Comparison of ENCODE assay signal across 1 cellular context in the genomic region with DNA sequence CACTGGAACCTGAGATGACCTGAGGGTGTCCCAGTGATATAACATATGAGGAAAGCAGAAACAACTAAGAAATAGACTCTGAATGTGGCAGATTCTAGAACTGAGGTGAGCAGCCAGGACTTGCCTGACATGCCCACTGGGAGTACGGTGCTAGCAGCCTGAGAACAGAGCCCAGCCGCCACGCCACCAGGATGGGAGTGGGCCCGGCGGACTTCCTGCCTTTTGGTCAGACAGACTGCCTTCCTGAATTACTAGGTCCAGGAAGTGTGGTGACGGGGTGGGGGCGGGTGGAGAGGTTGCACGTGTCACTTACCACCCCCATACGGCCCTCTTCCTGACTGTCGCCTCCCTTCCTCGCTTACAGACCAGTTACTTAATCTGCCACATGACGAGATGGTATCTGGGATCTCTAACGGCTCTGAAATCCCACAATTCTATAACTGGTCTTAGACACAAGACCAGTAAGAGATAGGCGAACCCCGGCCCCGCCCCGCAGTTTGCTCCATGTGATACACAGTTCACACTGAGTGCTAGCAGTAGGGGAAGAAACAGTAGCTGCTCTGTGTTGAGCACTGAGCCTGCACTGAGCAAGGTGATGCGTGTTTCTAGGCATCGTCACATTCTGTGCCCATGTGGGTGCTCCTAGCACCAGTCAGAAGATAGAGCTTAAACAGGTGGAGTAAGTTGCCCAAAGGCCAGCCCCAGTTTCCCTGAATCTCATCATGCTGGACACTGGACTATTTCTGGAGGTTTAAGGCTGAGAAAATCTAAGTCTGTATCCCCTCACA.
TF ChIP-seq lines count a peak whose summit lies in the region.

No MANE protein-coding gene starts in this region.

TF ChIP-seq in K562, 482 proteins besides CTCF, POLR2A, EP300 and RAD21 (continued from another document and continues in another):
- TF ChIP-seq YY1 (IDR thresholded peaks at IDR 0.05; ENCODE audit: borderline replicate concordance in 1 of 3, control insufficient read depth in 1 of 3, extremely low read depth in 1 of 3, insufficient read depth in 3 of 3, insufficient read length in 1 of 3, insufficient replicate concordance in 2 of 3, low read depth in 1 of 3, low read length in 2 of 3) = peak in 2 of 3 experiments; percentile 60 to 63
- no peak for TF ChIP-seq ZNF174 (CRISPR knock-in tag; IDR thresholded peaks at IDR 0.05)
- TF ChIP-seq, protein P1, sequence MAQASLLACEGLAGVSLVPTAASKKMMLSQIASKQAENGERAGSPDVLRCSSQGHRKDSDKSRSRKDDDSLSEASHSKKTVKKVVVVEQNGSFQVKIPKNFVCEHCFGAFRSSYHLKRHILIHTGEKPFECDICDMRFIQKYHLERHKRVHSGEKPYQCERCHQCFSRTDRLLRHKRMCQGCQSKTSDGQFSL (CRISPR knock-in tag; IDR thresholded peaks at IDR 0.05) = no peak
- TF ChIP-seq, protein P1 (tag; IDR thresholded peaks at IDR 0.05) = peak in 1 of 2 experiments; percentile 61; a peak in 1 of 4 replicates
- TF ChIP-seq, protein P2, sequence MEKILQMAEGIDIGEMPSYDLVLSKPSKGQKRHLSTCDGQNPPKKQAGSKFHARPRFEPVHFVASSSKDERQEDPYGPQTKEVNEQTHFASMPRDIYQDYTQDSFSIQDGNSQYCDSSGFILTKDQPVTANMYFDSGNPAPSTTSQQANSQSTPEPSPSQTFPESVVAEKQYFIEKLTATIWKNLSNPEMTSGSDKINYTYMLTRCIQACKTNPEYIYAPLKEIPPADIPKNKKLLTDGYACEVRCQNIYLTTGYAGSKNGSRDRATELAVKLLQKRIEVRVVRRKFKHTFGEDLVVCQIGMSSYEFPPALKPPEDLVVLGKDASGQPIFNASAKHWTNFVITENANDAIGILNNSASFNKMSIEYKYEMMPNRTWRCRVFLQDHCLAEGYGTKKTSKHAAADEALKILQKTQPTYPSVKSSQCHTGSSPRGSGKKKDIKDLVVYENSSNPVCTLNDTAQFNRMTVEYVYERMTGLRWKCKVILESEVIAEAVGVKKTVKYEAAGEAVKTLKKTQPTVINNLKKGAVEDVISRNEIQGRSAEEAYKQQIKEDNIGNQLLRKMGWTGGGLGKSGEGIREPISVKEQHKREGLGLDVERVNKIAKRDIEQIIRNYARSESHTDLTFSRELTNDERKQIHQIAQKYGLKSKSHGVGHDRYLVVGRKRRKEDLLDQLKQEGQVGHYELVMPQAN (IDR thresholded peaks at IDR 0.05; ENCODE audit: borderline replicate concordance) = no peak
- TF ChIP-seq ZC3H4 (CRISPR knock-in tag; IDR thresholded peaks at IDR 0.05; ENCODE audit: borderline replicate concordance) = no peak
- peak; percentile 43; the same call in 1 of the 2 replicates for TF ChIP-seq KLF6 (CRISPR knock-in tag; IDR thresholded peaks at IDR 0.05; ENCODE audit: borderline replicate concordance)
- TF ChIP-seq, protein P3, sequence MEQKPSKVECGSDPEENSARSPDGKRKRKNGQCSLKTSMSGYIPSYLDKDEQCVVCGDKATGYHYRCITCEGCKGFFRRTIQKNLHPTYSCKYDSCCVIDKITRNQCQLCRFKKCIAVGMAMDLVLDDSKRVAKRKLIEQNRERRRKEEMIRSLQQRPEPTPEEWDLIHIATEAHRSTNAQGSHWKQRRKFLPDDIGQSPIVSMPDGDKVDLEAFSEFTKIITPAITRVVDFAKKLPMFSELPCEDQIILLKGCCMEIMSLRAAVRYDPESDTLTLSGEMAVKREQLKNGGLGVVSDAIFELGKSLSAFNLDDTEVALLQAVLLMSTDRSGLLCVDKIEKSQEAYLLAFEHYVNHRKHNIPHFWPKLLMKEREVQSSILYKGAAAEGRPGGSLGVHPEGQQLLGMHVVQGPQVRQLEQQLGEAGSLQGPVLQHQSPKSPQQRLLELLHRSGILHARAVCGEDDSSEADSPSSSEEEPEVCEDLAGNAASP (IDR thresholded peaks at IDR 0.05) = peak; percentile 70
- no peak for TF ChIP-seq SRSF9 (IDR thresholded peaks at IDR 0.05; ENCODE audit: borderline replicate concordance, low read depth, low read length)
- TF ChIP-seq CEBPG (CRISPR knock-in tag; IDR thresholded peaks at IDR 0.05) = no peak; the same call in none of the 2 replicates
- TF ChIP-seq CEBPG (tag; conservative IDR thresholded peaks at IDR 0.05 in 1 of 2, IDR thresholded peaks at IDR 0.05 in 1 of 2) = peak; percentile 71 to 80; a peak in 3 of 4 replicates
- TF ChIP-seq BHLHE40 (IDR thresholded peaks at IDR 0.05; ENCODE audit: low read length) = peak; percentile 100
- no peak for TF ChIP-seq HMG20A (CRISPR knock-in tag; conservative IDR thresholded peaks at IDR 0.05)
- TF ChIP-seq SMARCC2 (IDR thresholded peaks at IDR 0.05; ENCODE audit: low read depth) = 0 out of 2 replicates have a peak, but pooled peaks have one; percentile 15
- peak; percentile 95 for TF ChIP-seq LEF1 (IDR thresholded peaks at IDR 0.05)
- TF ChIP-seq, protein P4, sequence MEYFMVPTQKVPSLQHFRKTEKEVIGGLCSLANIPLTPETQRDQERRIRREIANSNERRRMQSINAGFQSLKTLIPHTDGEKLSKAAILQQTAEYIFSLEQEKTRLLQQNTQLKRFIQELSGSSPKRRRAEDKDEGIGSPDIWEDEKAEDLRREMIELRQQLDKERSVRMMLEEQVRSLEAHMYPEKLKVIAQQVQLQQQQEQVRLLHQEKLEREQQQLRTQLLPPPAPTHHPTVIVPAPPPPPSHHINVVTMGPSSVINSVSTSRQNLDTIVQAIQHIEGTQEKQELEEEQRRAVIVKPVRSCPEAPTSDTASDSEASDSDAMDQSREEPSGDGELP (CRISPR knock-in tag; IDR thresholded peaks at IDR 0.05; ENCODE audit: borderline replicate concordance) = peak; percentile 93
- TF ChIP-seq, protein P5, sequence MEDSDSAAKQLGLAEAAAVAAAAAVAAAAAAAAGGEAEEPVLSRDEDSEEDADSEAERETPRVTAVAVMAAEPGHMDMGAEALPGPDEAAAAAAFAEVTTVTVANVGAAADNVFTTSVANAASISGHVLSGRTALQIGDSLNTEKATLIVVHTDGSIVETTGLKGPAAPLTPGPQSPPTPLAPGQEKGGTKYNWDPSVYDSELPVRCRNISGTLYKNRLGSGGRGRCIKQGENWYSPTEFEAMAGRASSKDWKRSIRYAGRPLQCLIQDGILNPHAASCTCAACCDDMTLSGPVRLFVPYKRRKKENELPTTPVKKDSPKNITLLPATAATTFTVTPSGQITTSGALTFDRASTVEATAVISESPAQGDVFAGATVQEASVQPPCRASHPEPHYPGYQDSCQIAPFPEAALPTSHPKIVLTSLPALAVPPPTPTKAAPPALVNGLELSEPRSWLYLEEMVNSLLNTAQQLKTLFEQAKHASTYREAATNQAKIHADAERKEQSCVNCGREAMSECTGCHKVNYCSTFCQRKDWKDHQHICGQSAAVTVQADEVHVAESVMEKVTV (CRISPR knock-in tag; IDR thresholded peaks at IDR 0.05) = no peak
- TF ChIP-seq, protein P6, sequence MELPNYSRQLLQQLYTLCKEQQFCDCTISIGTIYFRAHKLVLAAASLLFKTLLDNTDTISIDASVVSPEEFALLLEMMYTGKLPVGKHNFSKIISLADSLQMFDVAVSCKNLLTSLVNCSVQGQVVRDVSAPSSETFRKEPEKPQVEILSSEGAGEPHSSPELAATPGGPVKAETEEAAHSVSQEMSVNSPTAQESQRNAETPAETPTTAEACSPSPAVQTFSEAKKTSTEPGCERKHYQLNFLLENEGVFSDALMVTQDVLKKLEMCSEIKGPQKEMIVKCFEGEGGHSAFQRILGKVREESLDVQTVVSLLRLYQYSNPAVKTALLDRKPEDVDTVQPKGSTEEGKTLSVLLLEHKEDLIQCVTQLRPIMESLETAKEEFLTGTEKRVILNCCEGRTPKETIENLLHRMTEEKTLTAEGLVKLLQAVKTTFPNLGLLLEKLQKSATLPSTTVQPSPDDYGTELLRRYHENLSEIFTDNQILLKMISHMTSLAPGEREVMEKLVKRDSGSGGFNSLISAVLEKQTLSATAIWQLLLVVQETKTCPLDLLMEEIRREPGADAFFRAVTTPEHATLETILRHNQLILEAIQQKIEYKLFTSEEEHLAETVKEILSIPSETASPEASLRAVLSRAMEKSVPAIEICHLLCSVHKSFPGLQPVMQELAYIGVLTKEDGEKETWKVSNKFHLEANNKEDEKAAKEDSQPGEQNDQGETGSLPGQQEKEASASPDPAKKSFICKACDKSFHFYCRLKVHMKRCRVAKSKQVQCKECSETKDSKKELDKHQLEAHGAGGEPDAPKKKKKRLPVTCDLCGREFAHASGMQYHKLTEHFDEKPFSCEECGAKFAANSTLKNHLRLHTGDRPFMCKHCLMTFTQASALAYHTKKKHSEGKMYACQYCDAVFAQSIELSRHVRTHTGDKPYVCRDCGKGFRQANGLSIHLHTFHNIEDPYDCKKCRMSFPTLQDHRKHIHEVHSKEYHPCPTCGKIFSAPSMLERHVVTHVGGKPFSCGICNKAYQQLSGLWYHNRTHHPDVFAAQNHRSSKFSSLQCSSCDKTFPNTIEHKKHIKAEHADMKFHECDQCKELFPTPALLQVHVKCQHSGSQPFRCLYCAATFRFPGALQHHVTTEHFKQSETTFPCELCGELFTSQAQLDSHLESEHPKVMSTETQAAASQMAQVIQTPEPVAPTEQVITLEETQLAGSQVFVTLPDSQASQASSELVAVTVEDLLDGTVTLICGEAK (IDR thresholded peaks at IDR 0.05) = peak; percentile 76
- TF ChIP-seq, protein P6 (CRISPR knock-in tag; IDR thresholded peaks at IDR 0.05) = no peak
- TF ChIP-seq, protein P7, sequence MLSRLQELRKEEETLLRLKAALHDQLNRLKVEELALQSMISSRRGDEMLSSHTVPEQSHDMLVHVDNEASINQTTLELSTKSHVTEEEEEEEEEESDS (CRISPR knock-in tag; IDR thresholded peaks at IDR 0.05) = no peak
- TF ChIP-seq, protein P8, sequence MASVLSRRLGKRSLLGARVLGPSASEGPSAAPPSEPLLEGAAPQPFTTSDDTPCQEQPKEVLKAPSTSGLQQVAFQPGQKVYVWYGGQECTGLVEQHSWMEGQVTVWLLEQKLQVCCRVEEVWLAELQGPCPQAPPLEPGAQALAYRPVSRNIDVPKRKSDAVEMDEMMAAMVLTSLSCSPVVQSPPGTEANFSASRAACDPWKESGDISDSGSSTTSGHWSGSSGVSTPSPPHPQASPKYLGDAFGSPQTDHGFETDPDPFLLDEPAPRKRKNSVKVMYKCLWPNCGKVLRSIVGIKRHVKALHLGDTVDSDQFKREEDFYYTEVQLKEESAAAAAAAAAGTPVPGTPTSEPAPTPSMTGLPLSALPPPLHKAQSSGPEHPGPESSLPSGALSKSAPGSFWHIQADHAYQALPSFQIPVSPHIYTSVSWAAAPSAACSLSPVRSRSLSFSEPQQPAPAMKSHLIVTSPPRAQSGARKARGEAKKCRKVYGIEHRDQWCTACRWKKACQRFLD (CRISPR knock-in tag; IDR thresholded peaks at IDR 0.05) = peak; percentile 95; the same call in 1 of the 2 replicates
- no peak for TF ChIP-seq SLC30A9 (CRISPR knock-in tag; IDR thresholded peaks at IDR 0.05)
- TF ChIP-seq ZFP1 (CRISPR knock-in tag; IDR thresholded peaks at IDR 0.05) = no peak
- no peak for TF ChIP-seq SNIP1 (IDR thresholded peaks at IDR 0.05; ENCODE audit: low read depth)
- TF ChIP-seq, protein P9, sequence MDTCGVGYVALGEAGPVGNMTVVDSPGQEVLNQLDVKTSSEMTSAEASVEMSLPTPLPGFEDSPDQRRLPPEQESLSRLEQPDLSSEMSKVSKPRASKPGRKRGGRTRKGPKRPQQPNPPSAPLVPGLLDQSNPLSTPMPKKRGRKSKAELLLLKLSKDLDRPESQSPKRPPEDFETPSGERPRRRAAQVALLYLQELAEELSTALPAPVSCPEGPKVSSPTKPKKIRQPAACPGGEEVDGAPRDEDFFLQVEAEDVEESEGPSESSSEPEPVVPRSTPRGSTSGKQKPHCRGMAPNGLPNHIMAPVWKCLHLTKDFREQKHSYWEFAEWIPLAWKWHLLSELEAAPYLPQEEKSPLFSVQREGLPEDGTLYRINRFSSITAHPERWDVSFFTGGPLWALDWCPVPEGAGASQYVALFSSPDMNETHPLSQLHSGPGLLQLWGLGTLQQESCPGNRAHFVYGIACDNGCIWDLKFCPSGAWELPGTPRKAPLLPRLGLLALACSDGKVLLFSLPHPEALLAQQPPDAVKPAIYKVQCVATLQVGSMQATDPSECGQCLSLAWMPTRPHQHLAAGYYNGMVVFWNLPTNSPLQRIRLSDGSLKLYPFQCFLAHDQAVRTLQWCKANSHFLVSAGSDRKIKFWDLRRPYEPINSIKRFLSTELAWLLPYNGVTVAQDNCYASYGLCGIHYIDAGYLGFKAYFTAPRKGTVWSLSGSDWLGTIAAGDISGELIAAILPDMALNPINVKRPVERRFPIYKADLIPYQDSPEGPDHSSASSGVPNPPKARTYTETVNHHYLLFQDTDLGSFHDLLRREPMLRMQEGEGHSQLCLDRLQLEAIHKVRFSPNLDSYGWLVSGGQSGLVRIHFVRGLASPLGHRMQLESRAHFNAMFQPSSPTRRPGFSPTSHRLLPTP (IDR thresholded peaks at IDR 0.05; ENCODE audit: borderline replicate concordance, extremely low read depth, insufficient read length) = no peak
- TF ChIP-seq SMARCE1 (IDR thresholded peaks at IDR 0.05) = peak; percentile 82
- TF ChIP-seq NUFIP1 (IDR thresholded peaks at IDR 0.05; ENCODE audit: partially characterized antibody) = no peak
- no peak for TF ChIP-seq ARID2 (IDR thresholded peaks at IDR 0.05)
- TF ChIP-seq ZNF23 (CRISPR knock-in tag; IDR thresholded peaks at IDR 0.05) = no peak
